Comparison of ENCODE assay signal across 13 cellular contexts in the genomic region with DNA sequence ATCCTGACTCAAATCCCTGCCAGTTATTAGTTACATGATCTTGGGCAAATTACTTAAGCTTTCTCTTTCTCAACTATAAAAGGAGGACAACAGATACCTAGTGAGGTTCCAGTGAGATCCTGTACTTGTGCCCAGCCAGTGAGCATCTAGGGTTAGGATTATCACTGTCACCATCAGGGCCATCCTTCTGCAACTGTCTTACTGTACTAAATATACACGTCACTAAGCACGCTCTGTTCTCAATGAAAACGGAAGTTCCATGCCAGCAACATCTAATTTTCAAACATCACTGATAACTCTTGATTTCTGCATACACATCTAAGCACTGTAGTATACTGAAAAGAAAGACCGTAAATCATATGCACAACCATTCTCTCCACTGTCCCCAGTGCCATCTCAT.
DNase-seq lines count a peak whose midpoint lies in the region; ATAC-seq and TF ChIP-seq lines count a peak whose summit lies in the region.
"Had no signal": no experiment of that assay in that cellular context is flagged by ENCODE, and none has a peak within 500 bp of the region (broad histone marks: within the 10 kb centered on the region; RNA-seq: fewer than 3 reads in every experiment).

No MANE protein-coding gene starts in this region.

- H3K9me3 ChIP-seq in left ventricle myocardium inferior (replicated peaks) (no peaks in the 10 kb centered on the region), right atrium auricular region (no peaks in the 10 kb centered on the region), T-helper 17 cell (ENCODE audit: control insufficient read depth, low read length, poor library complexity, severe bottlenecking) (no peaks in the 10 kb centered on the region), upper lobe of right lung (no peaks in the 10 kb centered on the region)

- peak; percentile 66 for ATAC-seq in T-helper 17 cell
- peak; percentile 16 for ATAC-seq in left ventricle myocardium superior
- peak; percentile 41 for ATAC-seq in upper lobe of right lung

- in situ Hi-C loops in G401 (cut with HindIII; ENCODE audit: low sequenced_read_pairs), result no loop called here

- H3K4me3 ChIP-seq in left ventricle myocardium inferior (no peak overlapping the region), right atrium auricular region (no peak overlapping the region), upper lobe of right lung (no peak overlapping the region)

- intact Hi-C loops in left ventricle myocardium inferior (cut with micrococcal nuclease) (no loop called here), left ventricle myocardium superior (cut with micrococcal nuclease) (no loop called here), upper lobe of right lung (cut with DNase I) (no loop called here)

- no peaks in the 10 kb centered on the region for H3K27me3 ChIP-seq in left ventricle myocardium inferior (ENCODE audit: low read depth)
- no peaks in the 10 kb centered on the region for H3K27me3 ChIP-seq in right atrium auricular region
- H3K27me3 ChIP-seq in upper lobe of right lung, result no peaks in the 10 kb centered on the region

- DNase-seq in left ventricle myocardium inferior (no peak), right atrium auricular region (ENCODE audit: low spot score) (no peak), T-helper 17 cell (no peak), left ventricle myocardium superior (no peak), upper lobe of right lung (no peak), NCI-H2081 (lab: John Stamatoyannopoulos, UW) (no peak), G401 (ENCODE audit: low spot score) (no peak)
- no peak for DNase-seq in stimulated activated CD4-positive, alpha-beta T cell treated with anti-CD3 and anti-CD28 coated beads, Interleukin-4, amount 100 ng/mL, for 1 hour
- DNase-seq: AML-193, EL, midbrain, NCI-H1092 treated with DMSO at 0.1 percent for 48 hours, NCI-H510A treated with DMSO at 0.1 percent for 48 hours had no signal

- peaks cover 2% of the 10 kb centered on the region for H3K36me3 Mint-ChIP-seq in T-helper 17 cell (ENCODE audit: low read depth)

- H3K4me1 Mint-ChIP-seq in T-helper 17 cell, result peaks cover 71% of the 10 kb centered on the region

- H3K36me3 ChIP-seq in left ventricle myocardium inferior (no peaks in the 10 kb centered on the region), right atrium auricular region (no peaks in the 10 kb centered on the region), upper lobe of right lung (no peaks in the 10 kb centered on the region)

- no peaks in the 10 kb centered on the region for H3K27me3 Mint-ChIP-seq in T-helper 17 cell

- H3K27ac ChIP-seq in left ventricle myocardium inferior (replicated peaks) (peak overlapping the region; percentile 6), right atrium auricular region (peak overlapping the region in 1 of 2 donors; percentile 12), upper lobe of right lung (no peak overlapping the region)

- H3K4me3 Mint-ChIP-seq in T-helper 17 cell, result peak overlapping the region; percentile 84

- H3K27ac Mint-ChIP-seq in T-helper 17 cell, result peak overlapping the region; percentile 94

- no peak for TF ChIP-seq CTCF in left ventricle myocardium inferior (IDR thresholded peaks at IDR 0.05; ENCODE audit: borderline replicate concordance)
- no peak for TF ChIP-seq CTCF in right atrium auricular region (IDR thresholded peaks at IDR 0.05)
- TF ChIP-seq CTCF in upper lobe of right lung (IDR thresholded peaks at IDR 0.05), result no peak

- H3K4me1 ChIP-seq in left ventricle myocardium inferior (peaks cover 82% of the 10 kb centered on the region), right atrium auricular region (peaks cover 0 to 43% of the 10 kb centered on the region in 2 donors), upper lobe of right lung (peaks cover 25% of the 10 kb centered on the region)

Comparison
In these comparisons a context has a peak if more than half of its experiments do, and no peak if none do; other contexts are left out.
1. ATAC-seq: peak in every context shown above with its lines; median percentile 66 in T-helper 17 cell; 41 in upper lobe of right lung; 16 in left ventricle myocardium superior.